In the genomic region with DNA sequence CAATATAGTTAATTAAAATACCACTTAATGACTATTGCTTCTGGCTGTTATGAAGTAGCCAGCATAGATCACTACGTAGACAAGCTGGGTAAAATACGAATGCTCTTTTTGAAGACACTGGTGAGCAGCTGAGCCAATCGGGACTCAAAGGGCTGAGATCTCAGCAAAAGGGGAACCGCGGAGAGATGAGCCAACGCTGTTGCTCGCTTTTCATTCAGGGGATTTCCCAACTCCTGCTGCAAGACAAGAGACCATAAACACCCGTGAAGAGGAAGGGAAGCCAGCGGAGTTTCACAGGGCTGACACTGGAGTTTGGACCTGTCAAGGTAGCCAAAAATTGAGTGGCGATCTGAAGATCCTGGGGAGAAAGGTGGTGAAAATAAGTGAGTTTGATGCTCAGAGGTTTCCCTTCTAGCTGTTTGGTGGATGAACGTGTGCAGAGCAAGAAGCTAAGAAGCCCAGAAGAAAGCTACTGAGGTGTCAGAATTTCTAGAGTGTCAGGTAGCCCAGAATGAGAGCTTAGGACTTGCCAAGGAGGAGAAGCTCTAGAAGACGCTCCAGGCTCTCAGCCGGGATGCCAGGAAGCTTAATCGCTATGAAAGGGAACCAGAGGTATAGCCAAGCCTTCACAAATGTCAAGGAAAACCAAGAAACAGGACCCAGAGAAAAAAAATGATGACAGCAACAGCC, we compare ENCODE assay signal across 8 cellular contexts.
A peak's percentile ranks its signal among the peaks of the same experiment; 100 is the strongest.
DNase-seq lines count a peak whose midpoint lies in the region; ATAC-seq and TF ChIP-seq lines count a peak whose summit lies in the region.

No MANE protein-coding gene starts in this region.

- H3K9ac ChIP-seq in BLaER1 treated with 17β-estradiol and CSF1 and Interleukin-3, amounts not matched to agents 10 nM and 100 nM = peak overlapping the region in 8 of 11 experiments; percentile 3 to 68 (median 47); a peak in 12 of 22 replicates

- H3K9me3 Mint-ChIP-seq in activated naive CD8-positive, alpha-beta T cell treated with anti-CD3 and anti-CD28 coated beads, Interleukin-2, amount 50 U/mL, for 24 hours = peaks cover 6% of the 10 kb centered on the region
- H3K9me3 Mint-ChIP-seq in Calu3 (ENCODE audit: low read depth, unreplicated experiment) = peaks cover 3% of the 10 kb centered on the region

- no TSS peak for BruUV-seq in Calu3 (replicated peaks; lab: Mats Ljungman, UMichigan)

- intact Hi-C loops in Calu3 (cut with micrococcal nuclease; ENCODE audit: unreplicated experiment) = no loop called here

- peak overlapping the region; percentile 43 to 94 (median 79) for H3K4me2 ChIP-seq in BLaER1 treated with 17β-estradiol and CSF1 and Interleukin-3, amounts not matched to agents 10 nM and 100 nM

- peaks cover 3% of the 10 kb centered on the region for H3K36me3 Mint-ChIP-seq in activated naive CD8-positive, alpha-beta T cell treated with anti-CD3 and anti-CD28 coated beads, Interleukin-2, amount 50 U/mL, for 24 hours (ENCODE audit: low read depth)
- no peaks in the 10 kb centered on the region for H3K36me3 Mint-ChIP-seq in Calu3 (ENCODE audit: insufficient read depth, unreplicated experiment)

- H3K27me3 Mint-ChIP-seq in activated naive CD8-positive, alpha-beta T cell treated with anti-CD3 and anti-CD28 coated beads, Interleukin-2, amount 50 U/mL, for 24 hours = peaks cover 4% of the 10 kb centered on the region
- peaks cover 63% of the 10 kb centered on the region for H3K27me3 Mint-ChIP-seq in Calu3 (ENCODE audit: unreplicated experiment)

- CTCF ChIA-PET in Calu3 (lab: Charles Lee) = no interaction called here

- H3K4me1 Mint-ChIP-seq in activated naive CD8-positive, alpha-beta T cell treated with anti-CD3 and anti-CD28 coated beads, Interleukin-2, amount 50 U/mL, for 24 hours = peaks cover 18% of the 10 kb centered on the region
- H3K4me1 Mint-ChIP-seq in Calu3 (ENCODE audit: low read depth, unreplicated experiment) = no peaks in the 10 kb centered on the region

- peak; percentile 71 for ATAC-seq in activated naive CD8-positive, alpha-beta T cell treated with anti-CD3 and anti-CD28 coated beads, Interleukin-2, amount 50 U/mL, for 24 hours
- peak; percentile 33 for ATAC-seq in omental fat pad (ENCODE audit: low FRiP score)
- ATAC-seq in HG02870 (IDR thresholded peaks at IDR 0.05; ENCODE audit: unreplicated experiment) = no peak

- peaks cover 43 to 63% (median 51%) of the 10 kb centered on the region in 10 experiments for H3K4me1 ChIP-seq in BLaER1 treated with 17β-estradiol and CSF1 and Interleukin-3, amounts not matched to agents 10 nM and 100 nM

- peak overlapping the region in 2 of 10 experiments; percentile 15 to 49; a peak in 2 of 20 replicates for H3K4me3 ChIP-seq in BLaER1 treated with 17β-estradiol and CSF1 and Interleukin-3, amounts not matched to agents 10 nM and 100 nM

- H4K20me1 ChIP-seq in BLaER1 treated with 17β-estradiol and CSF1 and Interleukin-3, amounts not matched to agents 10 nM and 100 nM = peaks cover 0 to 15% (median 0%) of the 10 kb centered on the region in 11 experiments; a peak in 4 of 22 replicates

- H3K27ac Mint-ChIP-seq in activated naive CD8-positive, alpha-beta T cell treated with anti-CD3 and anti-CD28 coated beads, Interleukin-2, amount 50 U/mL, for 24 hours = peak overlapping the region; percentile 14
- no peak overlapping the region for H3K27ac Mint-ChIP-seq in Calu3 (ENCODE audit: unreplicated experiment)

- peak overlapping the region in 8 of 11 experiments; percentile 27 to 82 (median 64); a peak in 13 of 22 replicates for H3K27ac ChIP-seq in BLaER1 treated with 17β-estradiol and CSF1 and Interleukin-3, amounts not matched to agents 10 nM and 100 nM

- DNase-seq in NAMALWA (ENCODE audit: low spot score) (peak; percentile 89), omental fat pad (ENCODE audit: low spot score) (no peak), HPDE6-E6E7 (ENCODE audit: extremely low spot score) (no peak), NCI-H82 treated with DMSO at 0.1 percent for 48 hours (lab: John Stamatoyannopoulos, UW; ENCODE audit: unreplicated experiment) (no peak), Calu3 (no peak)
- peak; percentile 32 for DNase-seq in activated naive CD8-positive, alpha-beta T cell treated with anti-CD3 and anti-CD28 coated beads, Interleukin-2, amount 50 U/mL, for 24 hours

- TF ChIP-seq CTCF in omental fat pad (IDR thresholded peaks at IDR 0.05) (no peak), Calu3 (IDR thresholded peaks at IDR 0.05; ENCODE audit: unreplicated experiment) (no peak)

- H3K4me3 Mint-ChIP-seq in activated naive CD8-positive, alpha-beta T cell treated with anti-CD3 and anti-CD28 coated beads, Interleukin-2, amount 50 U/mL, for 24 hours = peak overlapping the region; percentile 33
- no peak overlapping the region for H3K4me3 Mint-ChIP-seq in Calu3 (ENCODE audit: low read depth, unreplicated experiment)

- H3K9me3 ChIP-seq in BLaER1 treated with 17β-estradiol and CSF1 and Interleukin-3, amounts not matched to agents 10 nM and 100 nM (replicated peaks in 1 of 11) = peaks cover 20 to 28% (median 21%) of the 10 kb centered on the region in 11 experiments

- peaks cover 4 to 28% (median 18%) of the 10 kb centered on the region in 11 experiments; a peak in 17 of 22 replicates for H3K27me3 ChIP-seq in BLaER1 treated with 17β-estradiol and CSF1 and Interleukin-3, amounts not matched to agents 10 nM and 100 nM

- 0 out of 22 replicates have a peak, but pooled peaks cover 0 to 6% (median 0%) of the 10 kb centered on the region in 11 experiments for H3K36me3 ChIP-seq in BLaER1 treated with 17β-estradiol and CSF1 and Interleukin-3, amounts not matched to agents 10 nM and 100 nM

Comparison
In these comparisons a context has a peak if more than half of its experiments do, and no peak if none do; other contexts are left out.
1. DNase-seq: peak in NAMALWA (single experiment) and activated naive CD8-positive, alpha-beta T cell treated with anti-CD3 and anti-CD28 coated beads, Interleukin-2, amount 50 U/mL, for 24 hours (single experiment); none in omental fat pad (single experiment), HPDE6-E6E7 (single experiment), NCI-H82 treated with DMSO at 0.1 percent for 48 hours (single experiment) and Calu3 (single experiment).